ENCODE assay signal across 1 cellular context in genomic region chr1:224800486-224801119, GRCh38.
TF ChIP-seq lines count a peak whose summit lies in the region.

No MANE protein-coding gene starts in this region.

TF ChIP-seq in H1, 55 proteins besides CTCF, POLR2A, EP300 and RAD21 (continued from another document):
- TF ChIP-seq KDM1A (IDR thresholded peaks at IDR 0.05; ENCODE audit: borderline replicate concordance, low read length) (no peak), SP2 (IDR thresholded peaks at IDR 0.05; ENCODE audit: low read length) (no peak), GTF2F1 (IDR thresholded peaks at IDR 0.05; ENCODE audit: borderline replicate concordance, low read depth, low read length) (no peak), SIRT6 (IDR thresholded peaks at IDR 0.05; ENCODE audit: low read length) (no peak), RXRA (IDR thresholded peaks at IDR 0.05; ENCODE audit: insufficient read depth, low read depth, low read length) (no peak), EGR1 (IDR thresholded peaks at IDR 0.05; ENCODE audit: borderline replicate concordance, low read depth, low read length) (no peak), CBX8 (IDR thresholded peaks at IDR 0.05; ENCODE audit: borderline replicate concordance, low read depth, low read length) (no peak), CTBP2 (IDR thresholded peaks at IDR 0.05; ENCODE audit: borderline replicate concordance, insufficient read depth, insufficient read length, low read length) (peak; percentile 52), JUN (IDR thresholded peaks at IDR 0.05; ENCODE audit: low read depth, low read length) (no peak), RNF2 (IDR thresholded peaks at IDR 0.05; ENCODE audit: borderline replicate concordance, low read depth, low read length, missing control alignments, poor library complexity, severe bottlenecking) (no peak), SP1 (IDR thresholded peaks at IDR 0.05; ENCODE audit: low read depth, low read length) (peak; percentile 47; the same call in 1 of the 2 replicates), GABPA (IDR thresholded peaks at IDR 0.05; ENCODE audit: borderline replicate concordance, insufficient read depth, low read length) (no peak)
TF ChIP-seq in H1: peak in this region for 2.
